ENCODE assay signal across 1 cellular context in genomic region chr16:667780-668518, GRCh38.
A peak's percentile ranks its signal among the peaks of the same experiment; 100 is the strongest.
TF ChIP-seq lines count a peak whose summit lies in the region.

Gene RHOT2 (plus strand): TSS chr16:668132. CDS start chr16:668200, 68 bp downstream.

TF ChIP-seq in HepG2, 621 proteins besides CTCF, POLR2A, EP300 and RAD21 (continued from another document and continues in another):
- TF ChIP-seq, protein P1, sequence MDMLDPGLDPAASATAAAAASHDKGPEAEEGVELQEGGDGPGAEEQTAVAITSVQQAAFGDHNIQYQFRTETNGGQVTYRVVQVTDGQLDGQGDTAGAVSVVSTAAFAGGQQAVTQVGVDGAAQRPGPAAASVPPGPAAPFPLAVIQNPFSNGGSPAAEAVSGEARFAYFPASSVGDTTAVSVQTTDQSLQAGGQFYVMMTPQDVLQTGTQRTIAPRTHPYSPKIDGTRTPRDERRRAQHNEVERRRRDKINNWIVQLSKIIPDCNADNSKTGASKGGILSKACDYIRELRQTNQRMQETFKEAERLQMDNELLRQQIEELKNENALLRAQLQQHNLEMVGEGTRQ (IDR thresholded peaks at IDR 0.05; ENCODE audit: low read depth, low read length), result no peak
- TF ChIP-seq, protein P1 (CRISPR knock-in tag; IDR thresholded peaks at IDR 0.05; ENCODE audit: borderline replicate concordance), result no peak
- TF ChIP-seq ZNF558 (CRISPR knock-in tag; IDR thresholded peaks at IDR 0.05; ENCODE audit: borderline replicate concordance) (peak; percentile 9; the same call in 1 of the 2 replicates), ZNF746 (CRISPR knock-in tag; IDR thresholded peaks at IDR 0.05) (peak; percentile 82; the same call in 1 of the 2 replicates), ZNF121 (CRISPR knock-in tag; IDR thresholded peaks at IDR 0.05) (no peak), SAP130 (CRISPR knock-in tag; IDR thresholded peaks at IDR 0.05; ENCODE audit: low read depth) (peak; percentile 97), ZNF232 (CRISPR knock-in tag; IDR thresholded peaks at IDR 0.05; ENCODE audit: borderline replicate concordance) (peak; percentile 51; the same call in 1 of the 2 replicates), ZNF468 (CRISPR knock-in tag; IDR thresholded peaks at IDR 0.05) (no peak; the same call in 1 of the 2 replicates), ZSCAN22 (CRISPR knock-in tag; IDR thresholded peaks at IDR 0.05) (no peak), ZNF678 (CRISPR knock-in tag; IDR thresholded peaks at IDR 0.05) (no peak), NPAS2 (CRISPR knock-in tag; IDR thresholded peaks at IDR 0.05; ENCODE audit: borderline replicate concordance) (no peak), ZNF572 (CRISPR knock-in tag; IDR thresholded peaks at IDR 0.05) (no peak), THAP11 (CRISPR knock-in tag; IDR thresholded peaks at IDR 0.05) (peak; percentile 95), HNF4A (CRISPR knock-in tag; IDR thresholded peaks at IDR 0.05) (peak; percentile 19; the same call in 1 of the 2 replicates), ZBTB21 (CRISPR knock-in tag; IDR thresholded peaks at IDR 0.05) (no peak), NFE2L2 (IDR thresholded peaks at IDR 0.05; ENCODE audit: low read length) (no peak), ZNF713 (CRISPR knock-in tag; IDR thresholded peaks at IDR 0.05) (peak; percentile 96; the same call in 1 of the 2 replicates), CBX1 (IDR thresholded peaks at IDR 0.05; ENCODE audit: low read depth) (no peak), ZIK1 (CRISPR knock-in tag; IDR thresholded peaks at IDR 0.05; ENCODE audit: borderline replicate concordance, low read depth) (peak; percentile 94; the same call in 1 of the 2 replicates), ZBTB37 (CRISPR knock-in tag; IDR thresholded peaks at IDR 0.05) (no peak), ZNF580 (CRISPR knock-in tag; IDR thresholded peaks at IDR 0.05; ENCODE audit: borderline replicate concordance, low read depth) (peak; percentile 68; the same call in 1 of the 2 replicates), AGO2 (optimal IDR thresholded peaks at IDR 0.05; ENCODE audit: low read depth, low read length) (peak; percentile 39), ZNF724P (CRISPR knock-in tag; IDR thresholded peaks at IDR 0.05; ENCODE audit: borderline replicate concordance) (peak; percentile 75; the same call in 1 of the 2 replicates), TBX3 (IDR thresholded peaks at IDR 0.05; ENCODE audit: borderline replicate concordance) (no peak), MED1 (CRISPR knock-in tag; IDR thresholded peaks at IDR 0.05) (peak; percentile 88), ATF3 (CRISPR knock-in tag; IDR thresholded peaks at IDR 0.05) (peak; percentile 9; the same call in 1 of the 2 replicates), ERF (CRISPR knock-in tag; IDR thresholded peaks at IDR 0.05) (peak; percentile 79), ZNF556 (CRISPR knock-in tag; IDR thresholded peaks at IDR 0.05; ENCODE audit: borderline replicate concordance) (peak; percentile 89; the same call in 1 of the 2 replicates), SKI (IDR thresholded peaks at IDR 0.05; ENCODE audit: partially characterized antibody) (peak; percentile 79), NFRKB (IDR thresholded peaks at IDR 0.05) (no peak), ATM (IDR thresholded peaks at IDR 0.05; ENCODE audit: borderline replicate concordance) (no peak), ZGPAT (CRISPR knock-in tag; IDR thresholded peaks at IDR 0.05) (peak; percentile 64), KMT2B (CRISPR knock-in tag; IDR thresholded peaks at IDR 0.05) (peak; percentile 42), GATAD2A (CRISPR knock-in tag; IDR thresholded peaks at IDR 0.05) (peak; percentile 34; the same call in 1 of the 2 replicates), ZFP91 (CRISPR knock-in tag; IDR thresholded peaks at IDR 0.05; ENCODE audit: borderline replicate concordance) (peak; percentile 81), MLLT10 (CRISPR knock-in tag; IDR thresholded peaks at IDR 0.05) (no peak), ZNF747 (CRISPR knock-in tag; IDR thresholded peaks at IDR 0.05; ENCODE audit: borderline replicate concordance) (peak; percentile 24; the same call in 1 of the 2 replicates), RCOR2 (CRISPR knock-in tag; IDR thresholded peaks at IDR 0.05) (no peak), MAX (IDR thresholded peaks at IDR 0.05) (peak; percentile 82), E2F2 (CRISPR knock-in tag; IDR thresholded peaks at IDR 0.05; ENCODE audit: borderline replicate concordance) (no peak), ZNF329 (CRISPR knock-in tag; IDR thresholded peaks at IDR 0.05; ENCODE audit: low read depth) (peak; percentile 91), ZNF777 (CRISPR knock-in tag; IDR thresholded peaks at IDR 0.05) (peak; percentile 57; the same call in 1 of the 2 replicates), AGO1 (IDR thresholded peaks at IDR 0.05; ENCODE audit: low read depth, low read length, poor library complexity, severe bottlenecking) (no peak), ARNT2 (CRISPR knock-in tag; IDR thresholded peaks at IDR 0.05; ENCODE audit: low read depth) (peak; percentile 91; the same call in 1 of the 2 replicates), HNRNPL (IDR thresholded peaks at IDR 0.05; ENCODE audit: low read depth, low read length) (0 out of 2 replicates have a peak, but pooled peaks have one; percentile 10), ETV6 (CRISPR knock-in tag; conservative IDR thresholded peaks at IDR 0.05) (peak; percentile 81), UBTF (CRISPR knock-in tag; IDR thresholded peaks at IDR 0.05) (peak; percentile 64; the same call in 1 of the 2 replicates)
- TF ChIP-seq, protein P2, sequence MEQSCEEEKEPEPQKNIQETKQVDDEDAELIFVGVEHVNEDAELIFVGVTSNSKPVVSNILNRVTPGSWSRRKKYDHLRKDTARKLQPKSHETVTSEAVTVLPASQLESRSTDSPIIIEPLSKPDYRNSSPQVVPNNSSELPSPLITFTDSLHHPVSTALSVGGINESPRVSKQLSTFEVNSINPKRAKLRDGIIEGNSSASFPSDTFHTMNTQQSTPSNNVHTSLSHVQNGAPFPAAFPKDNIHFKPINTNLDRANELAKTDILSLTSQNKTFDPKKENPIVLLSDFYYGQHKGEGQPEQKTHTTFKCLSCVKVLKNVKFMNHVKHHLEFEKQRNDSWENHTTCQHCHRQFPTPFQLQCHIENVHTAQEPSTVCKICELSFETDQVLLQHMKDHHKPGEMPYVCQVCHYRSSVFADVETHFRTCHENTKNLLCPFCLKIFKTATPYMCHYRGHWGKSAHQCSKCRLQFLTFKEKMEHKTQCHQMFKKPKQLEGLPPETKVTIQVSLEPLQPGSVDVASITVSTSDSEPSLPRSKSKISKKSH (CRISPR knock-in tag; IDR thresholded peaks at IDR 0.05; ENCODE audit: borderline replicate concordance), result no peak
- TF ChIP-seq, protein P3, sequence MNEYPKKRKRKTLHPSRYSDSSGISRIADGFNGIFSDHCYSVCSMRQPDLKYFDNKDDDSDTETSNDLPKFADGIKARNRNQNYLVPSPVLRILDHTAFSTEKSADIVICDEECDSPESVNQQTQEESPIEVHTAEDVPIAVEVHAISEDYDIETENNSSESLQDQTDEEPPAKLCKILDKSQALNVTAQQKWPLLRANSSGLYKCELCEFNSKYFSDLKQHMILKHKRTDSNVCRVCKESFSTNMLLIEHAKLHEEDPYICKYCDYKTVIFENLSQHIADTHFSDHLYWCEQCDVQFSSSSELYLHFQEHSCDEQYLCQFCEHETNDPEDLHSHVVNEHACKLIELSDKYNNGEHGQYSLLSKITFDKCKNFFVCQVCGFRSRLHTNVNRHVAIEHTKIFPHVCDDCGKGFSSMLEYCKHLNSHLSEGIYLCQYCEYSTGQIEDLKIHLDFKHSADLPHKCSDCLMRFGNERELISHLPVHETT (CRISPR knock-in tag; conservative IDR thresholded peaks at IDR 0.05), result peak; percentile 91
